Comparison of ENCODE assay signal across 39 cellular contexts in the genomic region with DNA sequence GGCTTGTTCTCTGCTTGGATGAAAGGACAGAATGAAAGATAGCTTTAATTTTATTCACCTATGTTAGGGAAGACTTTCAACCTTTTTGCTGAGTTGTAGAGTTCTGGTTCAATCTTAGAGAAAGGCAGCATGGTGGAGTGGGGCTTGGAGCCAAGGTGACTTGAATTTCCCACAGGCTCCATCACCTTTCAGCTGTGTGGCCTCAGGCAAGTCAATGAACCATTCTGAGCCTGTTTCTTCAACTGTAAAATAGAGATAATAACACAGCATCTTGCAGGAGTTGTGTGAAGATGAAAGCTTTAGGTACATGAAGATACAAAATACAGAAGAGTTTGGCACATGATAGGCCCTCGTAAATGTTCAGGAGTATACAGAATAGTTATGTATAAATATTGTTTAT.
"Had no signal": no experiment of that assay in that cellular context is flagged by ENCODE, and none has a peak within 500 bp of the region (broad histone marks: within the 10 kb centered on the region; RNA-seq: fewer than 3 reads in every experiment).

No MANE protein-coding gene starts in this region.

- H3K36me3 ChIP-seq: adrenal gland, ascending aorta, brain microvascular endothelial cell, breast epithelium, cardiac muscle cell had no signal

- ATAC-seq: activated naive CD4-positive, alpha-beta T cell treated with anti-CD3 and anti-CD28 coated beads, Interleukin-2, amount 50 U/mL, for 72 hours; activated naive CD8-positive, alpha-beta T cell treated with anti-CD3 and anti-CD28 coated beads, Interleukin-2, amount 50 U/mL, for 24 hours; activated T-cell treated with anti-CD3 and anti-CD28 coated beads, Interleukin-2, amount 50 U/mL, for 4 hours; activated T-cell treated with anti-CD3 and anti-CD28 coated beads, Interleukin-2, amount 50 U/mL, for 72 hours; activated T-helper 17 cell treated with anti-CD3 and anti-CD28 coated beads, Interleukin-2, amount 50 U/mL, for 72 hours; body of pancreas had no signal

- H3K4me1 ChIP-seq: adrenal gland, ascending aorta, body of pancreas, breast epithelium had no signal

- H3K4me1 Mint-ChIP-seq: activated naive CD4-positive, alpha-beta T cell treated with anti-CD3 and anti-CD28 coated beads, Interleukin-2, amount 10 ng/mL, durations not matched to agents 7 days and 5 days; activated naive CD4-positive, alpha-beta T cell treated with anti-CD3 and anti-CD28 coated beads, Interleukin-2, amount 50 U/mL, for 24 hours; activated naive CD8-positive, alpha-beta T cell treated with anti-CD3 and anti-CD28 coated beads for 36 hours; activated naive CD8-positive, alpha-beta T cell treated with anti-CD3 and anti-CD28 coated beads, Interleukin-2, amount 10 ng/mL, durations not matched to agents 7 days and 5 days; activated naive CD8-positive, alpha-beta T cell treated with anti-CD3 and anti-CD28 coated beads, Interleukin-2, amount 50 U/mL, for 24 hours; activated T-helper 17 cell treated with anti-CD3 and anti-CD28 coated beads, Interleukin-2, amount 50 U/mL, for 72 hours; brain; central memory CD8-positive, alpha-beta T cell had no signal

- H3K4me3 ChIP-seq: adrenal gland, ascending aorta, body of pancreas, breast epithelium, cardiac muscle cell had no signal

- H3K9me3 Mint-ChIP-seq: activated naive CD4-positive, alpha-beta T cell treated with anti-CD3 and anti-CD28 coated beads for 36 hours; activated naive CD4-positive, alpha-beta T cell treated with anti-CD3 and anti-CD28 coated beads, Interleukin-2, amount 10 ng/mL, durations not matched to agents 7 days and 5 days; activated naive CD4-positive, alpha-beta T cell treated with anti-CD3 and anti-CD28 coated beads, Interleukin-2, amount 50 U/mL, for 24 hours; activated T-cell treated with anti-CD3 and anti-CD28 coated beads, Interleukin-2, amount 50 U/mL, for 72 hours; activated T-helper 17 cell treated with anti-CD3 and anti-CD28 coated beads, Interleukin-2, amount 50 U/mL, for 72 hours; central memory CD8-positive, alpha-beta T cell had no signal

- FAIRE-seq: astrocyte, bronchial epithelial cell, colon had no signal

- H3K4me3 Mint-ChIP-seq: activated naive CD4-positive, alpha-beta T cell treated with anti-CD3 and anti-CD28 coated beads for 36 hours; activated naive CD4-positive, alpha-beta T cell treated with anti-CD3 and anti-CD28 coated beads, Interleukin-2, amount 10 ng/mL, durations not matched to agents 7 days and 5 days; activated naive CD4-positive, alpha-beta T cell treated with anti-CD3 and anti-CD28 coated beads, Interleukin-2, amount 50 U/mL, for 24 hours; activated naive CD8-positive, alpha-beta T cell; activated naive CD8-positive, alpha-beta T cell treated with anti-CD3 and anti-CD28 coated beads for 36 hours; activated naive CD8-positive, alpha-beta T cell treated with anti-CD3 and anti-CD28 coated beads, Interleukin-2, amount 10 ng/mL, durations not matched to agents 7 days and 5 days; activated naive CD8-positive, alpha-beta T cell treated with anti-CD3 and anti-CD28 coated beads, Interleukin-2, amount 50 U/mL, for 24 hours; activated T-cell treated with anti-CD3 and anti-CD28 coated beads, Interleukin-2, amount 50 U/mL, for 4 hours; activated T-cell treated with anti-CD3 and anti-CD28 coated beads, Interleukin-2, amount 50 U/mL, for 72 hours; activated T-helper 1 cell treated with anti-CD3 and anti-CD28 coated beads, Interleukin-12 subunit alpha, Interleukin-12 subunit beta, Interleukin-2, Interleukin-4 antibody, amounts not matched to agents 30 ng/mL and 10 ng/mL and 1 ng/mL, durations not matched to agents 14 hours and 24 hours and 36 hours; activated T-helper 17 cell treated with anti-CD3 and anti-CD28 coated beads, Interleukin-2, amount 50 U/mL, for 72 hours; brain; central memory CD8-positive, alpha-beta T cell had no signal

- DNase-seq: activated effector memory CD4-positive, alpha-beta T cell treated with anti-CD3 and anti-CD28 coated beads, Interleukin-2, amount 50 U/mL, for 16 hours; activated effector memory CD4-positive, alpha-beta T cell treated with Interleukin-2 at 50 U/mL for 16 hours; activated gamma-delta T cell; activated gamma-delta T cell treated with Interleukin-2 at 50 U/mL for 16 hours; activated naive CD4-positive, alpha-beta T cell; activated naive CD4-positive, alpha-beta T cell treated with anti-CD3 and anti-CD28 coated beads for 36 hours; activated naive CD4-positive, alpha-beta T cell treated with anti-CD3 and anti-CD28 coated beads, Interleukin-2, amount 10 ng/mL, durations not matched to agents 7 days and 5 days; activated naive CD4-positive, alpha-beta T cell treated with anti-CD3 and anti-CD28 coated beads, Interleukin-2, amount 50 U/mL, for 16 hours; activated naive CD4-positive, alpha-beta T cell treated with Interleukin-2 at 50 U/mL for 16 hours; activated naive CD8-positive, alpha-beta T cell treated with anti-CD3 and anti-CD28 coated beads for 36 hours; activated naive CD8-positive, alpha-beta T cell treated with anti-CD3 and anti-CD28 coated beads, Interleukin-2, amount 10 ng/mL, durations not matched to agents 7 days and 5 days; activated naive CD8-positive, alpha-beta T cell treated with anti-CD3 and anti-CD28 coated beads, Interleukin-2, amount 50 U/mL, for 24 hours; activated T-cell treated with anti-CD3 and anti-CD28 coated beads, Interleukin-2, amount 50 U/mL, for 4 hours; activated T-cell treated with anti-CD3 and anti-CD28 coated beads, Interleukin-2, amount 50 U/mL, for 48 hours; activated T-cell treated with anti-CD3 and anti-CD28 coated beads, Interleukin-2, amount 50 U/mL, for 72 hours; adrenal gland; amniotic stem cell; amygdala; anterior cingulate cortex; aorta; body of pancreas; brain microvascular endothelial cell; caudate nucleus; central memory CD4-positive, alpha-beta T cell; cerebellar nuclear complex had no signal

- H3K27ac Mint-ChIP-seq: activated naive CD4-positive, alpha-beta T cell treated with anti-CD3 and anti-CD28 coated beads for 36 hours; activated naive CD4-positive, alpha-beta T cell treated with anti-CD3 and anti-CD28 coated beads, Interleukin-2, amount 10 ng/mL, durations not matched to agents 7 days and 5 days; activated naive CD4-positive, alpha-beta T cell treated with anti-CD3 and anti-CD28 coated beads, Interleukin-2, amount 50 U/mL, for 72 hours; activated naive CD8-positive, alpha-beta T cell; activated naive CD8-positive, alpha-beta T cell treated with anti-CD3 and anti-CD28 coated beads for 36 hours; activated naive CD8-positive, alpha-beta T cell treated with anti-CD3 and anti-CD28 coated beads, Interleukin-2, amount 10 ng/mL, durations not matched to agents 7 days and 5 days; activated naive CD8-positive, alpha-beta T cell treated with anti-CD3 and anti-CD28 coated beads, Interleukin-2, amount 50 U/mL, for 24 hours; activated T-cell treated with anti-CD3 and anti-CD28 coated beads, Interleukin-2, amount 50 U/mL, for 72 hours; activated T-helper 1 cell treated with anti-CD3 and anti-CD28 coated beads, Interleukin-12 subunit alpha, Interleukin-12 subunit beta, Interleukin-2, Interleukin-4 antibody, amounts not matched to agents 30 ng/mL and 10 ng/mL and 1 ng/mL, durations not matched to agents 14 hours and 24 hours and 36 hours; activated T-helper 17 cell treated with anti-CD3 and anti-CD28 coated beads, Interleukin-2, amount 50 U/mL, for 72 hours; activated T-helper 2 cell treated with anti-CD3 and anti-CD28 coated beads, Interferon-gamma antibody, Interleukin-2, Interleukin-4, amounts not matched to agents 10 μg/mL and 5 μg/mL and 100 μg/mL, durations not matched to agents 14 hours and 24 hours and 36 hours; brain had no signal

- H3K27me3 ChIP-seq: adrenal gland, ascending aorta, body of pancreas, brain microvascular endothelial cell, breast epithelium, cardiac muscle cell had no signal

- H3K27me3 Mint-ChIP-seq: activated naive CD8-positive, alpha-beta T cell treated with anti-CD3 and anti-CD28 coated beads for 36 hours had no signal

- H3K9me3 ChIP-seq: adrenal gland, ascending aorta, body of pancreas, breast epithelium had no signal

- H3K36me3 Mint-ChIP-seq: activated naive CD4-positive, alpha-beta T cell treated with anti-CD3 and anti-CD28 coated beads, Interleukin-2, amount 10 ng/mL, durations not matched to agents 7 days and 5 days; activated naive CD4-positive, alpha-beta T cell treated with anti-CD3 and anti-CD28 coated beads, Interleukin-2, amount 50 U/mL, for 72 hours; activated naive CD8-positive, alpha-beta T cell; activated naive CD8-positive, alpha-beta T cell treated with anti-CD3 and anti-CD28 coated beads for 36 hours; brain had no signal

- H3K27ac ChIP-seq: adrenal gland, ascending aorta, body of pancreas, brain microvascular endothelial cell, breast epithelium, cardiac muscle cell had no signal
